In the genomic region with DNA sequence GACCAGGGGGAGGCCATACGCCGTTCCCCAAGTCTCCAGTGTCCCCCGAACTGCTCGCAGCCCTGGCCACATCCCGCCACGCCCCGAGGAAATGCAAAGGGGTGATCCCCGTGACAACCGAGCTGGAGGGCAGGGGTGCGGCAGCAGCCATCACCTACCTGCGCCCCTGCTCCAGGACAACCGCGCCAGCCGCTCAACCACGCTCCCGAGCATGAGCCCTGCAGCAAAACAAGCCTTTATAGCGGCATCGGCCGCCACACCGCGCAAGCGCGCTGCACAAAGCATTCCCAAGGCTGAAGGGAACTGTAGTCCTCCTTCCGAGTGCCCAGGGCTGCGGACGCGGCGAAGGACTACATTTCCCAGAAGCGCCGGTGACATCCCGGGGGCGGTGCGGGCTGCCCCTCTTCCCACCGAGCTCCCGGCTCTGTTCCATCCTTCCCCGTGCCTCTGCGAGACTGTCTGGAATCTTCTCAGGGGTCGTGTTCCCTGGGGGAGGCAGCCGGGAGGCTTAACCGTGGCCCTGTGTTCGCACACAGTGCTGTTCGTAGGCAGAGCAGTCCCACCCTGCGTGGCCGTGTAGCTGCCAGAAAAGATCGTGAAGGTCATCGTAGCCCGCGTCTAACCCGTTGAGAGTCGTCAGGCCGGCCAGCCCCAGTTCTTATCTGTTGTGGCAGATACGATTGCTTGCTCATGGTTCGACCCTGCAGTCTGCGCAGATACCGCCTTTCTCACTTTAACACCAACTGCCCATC, we compare ENCODE assay signal across 1 cellular context.
TF ChIP-seq lines count a peak whose summit lies in the region.

A gene (minus strand): TSS at position 213 of the 752 bp plus-strand sequence. CDS start 3,492 bp downstream, outside the sequence.

TF ChIP-seq in HEK293, 187 proteins besides CTCF, POLR2A, EP300 and RAD21 (continued from another document):
- TF ChIP-seq, protein P1, sequence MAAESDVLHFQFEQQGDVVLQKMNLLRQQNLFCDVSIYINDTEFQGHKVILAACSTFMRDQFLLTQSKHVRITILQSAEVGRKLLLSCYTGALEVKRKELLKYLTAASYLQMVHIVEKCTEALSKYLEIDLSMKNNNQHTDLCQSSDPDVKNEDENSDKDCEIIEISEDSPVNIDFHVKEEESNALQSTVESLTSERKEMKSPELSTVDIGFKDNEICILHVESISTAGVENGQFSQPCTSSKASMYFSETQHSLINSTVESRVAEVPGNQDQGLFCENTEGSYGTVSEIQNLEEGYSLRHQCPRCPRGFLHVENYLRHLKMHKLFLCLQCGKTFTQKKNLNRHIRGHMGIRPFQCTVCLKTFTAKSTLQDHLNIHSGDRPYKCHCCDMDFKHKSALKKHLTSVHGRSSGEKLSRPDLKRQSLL (tag by site-specific recombination; IDR thresholded peaks at IDR 0.05) = peak; percentile 28; the same call in 1 of the 2 replicates
- peak; percentile 63; the same call in 1 of the 2 replicates for TF ChIP-seq KLF16 (tag by site-specific recombination; IDR thresholded peaks at IDR 0.05)
- TF ChIP-seq, protein P2, sequence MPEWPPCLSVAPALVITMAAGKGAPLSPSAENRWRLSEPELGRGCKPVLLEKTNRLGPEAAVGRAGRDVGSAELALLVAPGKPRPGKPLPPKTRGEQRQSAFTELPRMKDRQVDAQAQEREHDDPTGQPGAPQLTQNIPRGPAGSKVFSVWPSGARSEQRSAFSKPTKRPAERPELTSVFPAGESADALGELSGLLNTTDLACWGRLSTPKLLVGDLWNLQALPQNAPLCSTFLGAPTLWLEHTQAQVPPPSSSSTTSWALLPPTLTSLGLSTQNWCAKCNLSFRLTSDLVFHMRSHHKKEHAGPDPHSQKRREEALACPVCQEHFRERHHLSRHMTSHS (tag by site-specific recombination; IDR thresholded peaks at IDR 0.05) = no peak
